ENCODE assay signal across 16 cellular contexts in the genomic region with DNA sequence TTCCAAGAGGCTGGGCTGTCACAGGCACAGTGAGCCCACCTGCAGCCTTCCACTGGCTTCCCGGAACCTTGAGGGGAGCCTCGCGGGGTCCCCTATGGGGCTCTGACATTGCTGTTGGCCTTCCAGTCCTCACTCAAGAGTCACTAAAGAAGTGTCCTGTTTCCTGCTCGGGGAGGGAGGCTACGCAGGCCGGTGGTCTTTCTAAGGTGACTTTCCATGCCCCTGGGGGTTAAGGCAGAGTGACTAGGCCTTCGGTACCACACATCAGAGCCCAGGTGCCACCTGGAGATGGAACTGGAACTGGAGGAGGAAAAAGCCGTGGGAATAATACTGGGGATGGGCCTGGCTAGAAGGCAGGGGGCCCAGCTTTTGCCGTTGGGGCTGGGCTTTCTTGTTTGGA.
DNase-seq lines count a peak whose midpoint lies in the region; ATAC-seq and TF ChIP-seq lines count a peak whose summit lies in the region.
"Had no signal": no experiment of that assay in that cellular context is flagged by ENCODE, and none has a peak within 500 bp of the region (broad histone marks: within the 10 kb centered on the region; RNA-seq: fewer than 3 reads in every experiment).

No MANE protein-coding gene starts in this region.

- TF ChIP-seq CTCF in IMR-90 (conservative IDR thresholded peaks at IDR 0.05; ENCODE audit: low read depth, low read length) (no peak), chondrocyte (IDR thresholded peaks at IDR 0.05) (no peak), osteoblast (IDR thresholded peaks at IDR 0.05; ENCODE audit: extremely low read depth, low read depth, low read length) (no peak)

- H2BK5ac ChIP-seq in IMR-90 (ENCODE audit: low read depth, low read length, poor library complexity, severe bottlenecking): no peak overlapping the region

- no peak overlapping the region for H2BK20ac ChIP-seq in IMR-90 (ENCODE audit: low read depth, low read length)

- no peak overlapping the region for H2BK15ac ChIP-seq in IMR-90 (ENCODE audit: low read depth, low read length)

- peak overlapping the region; percentile 23; the same call in 1 of the 2 replicates for H3K4ac ChIP-seq in IMR-90 (ENCODE audit: low read depth, low read length)

- no peaks in the 10 kb centered on the region for H3K79me2 ChIP-seq in osteoblast (ENCODE audit: insufficient read depth, low read length)

- no peak overlapping the region for H4K8ac ChIP-seq in IMR-90 (ENCODE audit: low read depth in 2 of 2, low read length in 2 of 2)

- H3K27ac Mint-ChIP-seq in chondrocyte (ENCODE audit: unreplicated experiment): no peak overlapping the region
- H3K27ac Mint-ChIP-seq: B cell; CD8-positive, alpha-beta T cell had no signal

- dilution Hi-C loops in IMR-90 (cut with HindIII; ENCODE audit: low sequenced_read_pairs, unreplicated experiment): no loop called here

- H3K4me1 ChIP-seq in IMR-90 (ENCODE audit: control insufficient read depth, insufficient read depth, low read length): peaks cover 21% of the 10 kb centered on the region
- peaks cover 32% of the 10 kb centered on the region for H3K4me1 ChIP-seq in osteoblast (ENCODE audit: insufficient read depth, low read length)
- no peaks in the 10 kb centered on the region for H3K4me1 ChIP-seq in aorta (ENCODE audit: control insufficient read depth in 1 of 2, insufficient read depth in 2 of 2, low read length in 2 of 2)
- H3K4me1 ChIP-seq: HAP-1 had no signal

- H4K20me1 ChIP-seq in IMR-90 (ENCODE audit: insufficient read depth, low read length): no peaks in the 10 kb centered on the region
- no peaks in the 10 kb centered on the region for H4K20me1 ChIP-seq in osteoblast (ENCODE audit: insufficient read depth, low read length)

- H3K9me3 Mint-ChIP-seq in chondrocyte (ENCODE audit: low read depth): no peaks in the 10 kb centered on the region
- H3K9me3 Mint-ChIP-seq: CD8-positive, alpha-beta T cell had no signal

- intact Hi-C loops in IMR-90 (cut with micrococcal nuclease) (no loop called here), aorta (cut with DNase I) (no loop called here)

- H3K56ac ChIP-seq in IMR-90 (ENCODE audit: extremely low read depth, insufficient read depth, low read length): no peak overlapping the region

- H3K9ac ChIP-seq in IMR-90 (ENCODE audit: low read depth, low read length): no peak overlapping the region
- H3K9ac ChIP-seq: BLaER1 treated with 17β-estradiol and CSF1 and Interleukin-3, amounts not matched to agents 10 nM and 100 nM had no signal

- no peak overlapping the region for H4K5ac ChIP-seq in IMR-90 (ENCODE audit: low read depth, low read length)

- H2AFZ ChIP-seq in IMR-90 (replicated peaks; ENCODE audit: low read length, poor library complexity) (no peak overlapping the region), osteoblast (ENCODE audit: low read length) (no peak overlapping the region)

- peaks cover 60% of the 10 kb centered on the region for H3K36me3 Mint-ChIP-seq in chondrocyte (ENCODE audit: low read depth)

- no peak for TF ChIP-seq RAD21 in IMR-90 (IDR thresholded peaks at IDR 0.05; ENCODE audit: low read length)

- H3K4me1 Mint-ChIP-seq in chondrocyte (ENCODE audit: low read depth): peaks cover 34% of the 10 kb centered on the region
- H3K4me1 Mint-ChIP-seq: B cell had no signal

- H3K18ac ChIP-seq in IMR-90 (ENCODE audit: low read depth, low read length): no peak overlapping the region

- no peak overlapping the region for H3K27ac ChIP-seq in IMR-90 (ENCODE audit: insufficient read depth, low read length)
- H3K27ac ChIP-seq in osteoblast (ENCODE audit: low read depth, low read length): no peak overlapping the region
- H3K27ac ChIP-seq in aorta (ENCODE audit: low read depth in 1 of 2, low read length in 2 of 2): no peak overlapping the region
- H3K27ac ChIP-seq: BLaER1 treated with 17β-estradiol and CSF1 and Interleukin-3, amounts not matched to agents 10 nM and 100 nM; HL-60 had no signal

- H3K14ac ChIP-seq in IMR-90 (replicated peaks; ENCODE audit: low read depth, low read length): no peak overlapping the region

- H4K91ac ChIP-seq in IMR-90 (ENCODE audit: insufficient read depth, low read depth, low read length): peak overlapping the region; percentile 15; the same call in 1 of the 2 replicates

- no peak overlapping the region for H2AK9ac ChIP-seq in IMR-90 (replicated peaks; ENCODE audit: low read depth, low read length, poor library complexity)

- H3K4me2 ChIP-seq in IMR-90 (ENCODE audit: low read depth, low read length) (no peak overlapping the region), osteoblast (ENCODE audit: insufficient read depth, low read length) (no peak overlapping the region)
- H3K4me2 ChIP-seq: BLaER1 treated with 17β-estradiol and CSF1 and Interleukin-3, amounts not matched to agents 10 nM and 100 nM had no signal

- H3K4me3 Mint-ChIP-seq in chondrocyte (ENCODE audit: unreplicated experiment): no peak overlapping the region
- H3K4me3 Mint-ChIP-seq: B cell; CD8-positive, alpha-beta T cell had no signal

- CTCF ChIA-PET in IMR-90 (lab: Yijun Ruan, JAX): no interaction called here

- no peaks in the 10 kb centered on the region for H3K27me3 ChIP-seq in IMR-90 (ENCODE audit: control insufficient read depth, insufficient read depth, low read length)
- no peaks in the 10 kb centered on the region for H3K27me3 ChIP-seq in osteoblast (ENCODE audit: insufficient read depth, low read length)
- no peaks in the 10 kb centered on the region for H3K27me3 ChIP-seq in aorta (ENCODE audit: control insufficient read depth in 1 of 2, insufficient read depth in 2 of 2, low read length in 1 of 2)
- H3K27me3 ChIP-seq: BLaER1 treated with 17β-estradiol and CSF1 and Interleukin-3, amounts not matched to agents 10 nM and 100 nM had no signal

- no peak overlapping the region for H3K23ac ChIP-seq in IMR-90 (ENCODE audit: low read depth, low read length)

- in situ Hi-C loops in IMR-90 (cut with MboI; ENCODE audit: low sequenced_read_pairs): loop anchor here (25.0 kb wide), 1 partner anchor 1637 kb away; no protein-coding TSS in a partner anchor

- POLR2A ChIA-PET in IMR-90 (lab: Charles Lee; ENCODE audit: unreplicated experiment): no interaction called here

- DNase-seq in IMR-90 (no peak), chondrocyte (ENCODE audit: low spot score) (peak; percentile 53), osteoblast (ENCODE audit: insufficient read length, low spot score, missing footprints) (peak; percentile 46), aorta (peak; percentile 21 to 42), GM03348 (ENCODE audit: low spot score) (no peak), NCI-H2171 treated with DMSO at 0.1 percent for 48 hours (lab: John Stamatoyannopoulos, UW) (no peak)
- no peak for DNase-seq in stimulated activated CD4-positive, alpha-beta T cell treated with anti-CD3 and anti-CD28 coated beads, Interleukin-15, amount 100 ng/mL, for 24 hours
- DNase-seq: Calu3; CD8-positive, alpha-beta T cell; DMS79 treated with DMSO at 0.1 percent for 48 hours; GF-D8 had no signal

- peaks cover 23% of the 10 kb centered on the region for H3K9me1 ChIP-seq in IMR-90 (ENCODE audit: insufficient read depth, low read length)

- no TSS peak for BruUV-seq in IMR-90 (replicated peaks; lab: Mats Ljungman, UMichigan)

- peaks cover 79% of the 10 kb centered on the region for H3K36me3 ChIP-seq in IMR-90 (ENCODE audit: control insufficient read depth, insufficient read depth, low read length)
- peaks cover 78% of the 10 kb centered on the region for H3K36me3 ChIP-seq in osteoblast (ENCODE audit: insufficient read depth, low read length)
- peaks cover 0 to 7% of the 10 kb centered on the region in 2 donors for H3K36me3 ChIP-seq in aorta (ENCODE audit: control insufficient read depth in 1 of 2, insufficient read depth in 2 of 2, low read length in 1 of 2)

- H2BK120ac ChIP-seq in IMR-90 (ENCODE audit: low read depth, low read length): 0 out of 2 replicates have a peak overlapping the region, but pooled peaks have one; percentile 47

- H3K4me3 ChIP-seq in IMR-90 (ENCODE audit: insufficient read depth, low read depth, low read length) (no peak overlapping the region), osteoblast (ENCODE audit: insufficient read depth, low read length) (no peak overlapping the region), aorta (ENCODE audit: low read length in 2 of 2) (no peak overlapping the region)
- H3K4me3 ChIP-seq: BLaER1 treated with 17β-estradiol and CSF1 and Interleukin-3, amounts not matched to agents 10 nM and 100 nM; GM12878; HAP-1 had no signal

- H3K9me3 ChIP-seq in IMR-90 (ENCODE audit: control insufficient read depth, insufficient read depth, low read length): no peaks in the 10 kb centered on the region
- H3K9me3 ChIP-seq in osteoblast (ENCODE audit: low read depth, low read length): no peaks in the 10 kb centered on the region
- H3K9me3 ChIP-seq in aorta (ENCODE audit: control insufficient read depth, low read length): no peaks in the 10 kb centered on the region
- H3K9me3 ChIP-seq: HAP-1 had no signal

- H3K79me1 ChIP-seq in IMR-90 (ENCODE audit: low read depth in 1 of 2, low read length in 2 of 2): peaks cover 0 to 50% of the 10 kb centered on the region in 2 experiments; a peak in 2 of 4 replicates

- TF ChIP-seq POLR2A in IMR-90 (IDR thresholded peaks at IDR 0.05; ENCODE audit: low read depth, low read length): no peak

- 92% methylated on average over 4 of the region's 9 CpGs; no CpG with 5 or more reads in 1 of the 2 experiments for WGBS in IMR-90 (ENCODE audit: extremely low coverage in 2 of 2, insufficient read length in 1 of 2), 2 experiments
- WGBS in aorta, 2 donors: 89 to 94% methylated on average over 9 of the region's 9 CpGs

- ATAC-seq in IMR-90 (ENCODE audit: low read depth): no peak
- ATAC-seq in aorta (ENCODE audit: low FRiP score): no peak
- ATAC-seq: CD8-positive, alpha-beta T cell; GM12878 had no signal

- H2AK5ac ChIP-seq in IMR-90 (ENCODE audit: low read depth, low read length): 0 out of 2 replicates have a peak overlapping the region, but pooled peaks have one; percentile 9

- H3K27me3 Mint-ChIP-seq in chondrocyte (ENCODE audit: low read depth): no peaks in the 10 kb centered on the region
- H3K27me3 Mint-ChIP-seq: B cell had no signal

TF ChIP-seq in IMR-90, 13 proteins besides CTCF, POLR2A, EP300 and RAD21 (continues in another document):
- TF ChIP-seq, protein P1, sequence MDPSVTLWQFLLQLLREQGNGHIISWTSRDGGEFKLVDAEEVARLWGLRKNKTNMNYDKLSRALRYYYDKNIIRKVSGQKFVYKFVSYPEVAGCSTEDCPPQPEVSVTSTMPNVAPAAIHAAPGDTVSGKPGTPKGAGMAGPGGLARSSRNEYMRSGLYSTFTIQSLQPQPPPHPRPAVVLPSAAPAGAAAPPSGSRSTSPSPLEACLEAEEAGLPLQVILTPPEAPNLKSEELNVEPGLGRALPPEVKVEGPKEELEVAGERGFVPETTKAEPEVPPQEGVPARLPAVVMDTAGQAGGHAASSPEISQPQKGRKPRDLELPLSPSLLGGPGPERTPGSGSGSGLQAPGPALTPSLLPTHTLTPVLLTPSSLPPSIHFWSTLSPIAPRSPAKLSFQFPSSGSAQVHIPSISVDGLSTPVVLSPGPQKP (IDR thresholded peaks at IDR 0.05; ENCODE audit: borderline replicate concordance, low read depth, low read length): no peak
- TF ChIP-seq CEBPB (IDR thresholded peaks at IDR 0.05; ENCODE audit: low read depth, low read length) (no peak), FOS (IDR thresholded peaks at IDR 0.05; ENCODE audit: low read depth, low read length) (no peak), CHD1 (IDR thresholded peaks at IDR 0.05; ENCODE audit: low read depth, low read length) (no peak), BHLHE40 (IDR thresholded peaks at IDR 0.05; ENCODE audit: low read depth, low read length) (no peak)

Comparison
In these comparisons a context has a peak if more than half of its experiments do, and no peak if none do; other contexts are left out.
1. DNase-seq: peak in chondrocyte (single experiment), osteoblast (single experiment) and aorta (2 of 2); none in IMR-90 (single experiment), stimulated activated CD4-positive, alpha-beta T cell treated with anti-CD3 and anti-CD28 coated beads, Interleukin-15, amount 100 ng/mL, for 24 hours (single experiment), GM03348 (single experiment) and NCI-H2171 treated with DMSO at 0.1 percent for 48 hours (single experiment).